In genomic region chr15:99536422-99537033, GRCh38 we compare ENCODE assay signal across 10 cellular contexts. TPM values are rescaled to one million over a fixed set of nuclear protein-coding genes. Genes with fewer than 3 reads are reported as not detected.
A peak's percentile ranks its signal among the peaks of the same experiment; 100 is the strongest.
DNase-seq lines count a peak whose midpoint lies in the region.
"Had no signal": no experiment of that assay in that cellular context is flagged by ENCODE, and none has a peak within 500 bp of the region (broad histone marks: within the 10 kb centered on the region; RNA-seq: fewer than 3 reads in every experiment).

No MANE protein-coding gene starts in this region.

- intact Hi-C loops in posterior cingulate gyrus (cut with DNase I), result no loop called here

- DNase-seq in EL (peak; percentile 83), amniotic epithelial cell (ENCODE audit: low read depth) (peak; percentile 35), glomerular endothelial cell (ENCODE audit: extremely low read depth, low read depth, low spot score) (peak; percentile 31), posterior cingulate gyrus (peak; percentile 13 to 92 (median 58)), SKM-1 (lab: John Stamatoyannopoulos, UW; ENCODE audit: unreplicated experiment) (no peak), SIG-M5 (lab: John Stamatoyannopoulos, UW) (no peak), iPS-NIHi11 (ENCODE audit: low spot score) (no peak)
- no peak for DNase-seq in activated CD4-positive, alpha-beta T cell treated with anti-CD3 and anti-CD28 coated beads, Interleukin-2, amount 50 U/mL, for 48 hours
- DNase-seq: CD8-positive, alpha-beta T cell; NCI-H187 had no signal

RNA-seq across cellular contexts. Expression of gene MEF2A, which starts 29.3 kb away (rescaled TPM):
- total RNA-seq in glomerular endothelial cell, result 28.9 and 58.9 TPM in 2 replicates

Comparison
In these comparisons a context has a peak if more than half of its experiments do, and no peak if none do; other contexts are left out.
1. DNase-seq: peak in EL (single experiment), amniotic epithelial cell (single experiment), glomerular endothelial cell (single experiment) and posterior cingulate gyrus (10 of 10); none in SKM-1 (single experiment), activated CD4-positive, alpha-beta T cell treated with anti-CD3 and anti-CD28 coated beads, Interleukin-2, amount 50 U/mL, for 48 hours (0 of 2), SIG-M5 (single experiment) and iPS-NIHi11 (single experiment).